Comparison of ENCODE assay signal across 8 cellular contexts in the genomic region with DNA sequence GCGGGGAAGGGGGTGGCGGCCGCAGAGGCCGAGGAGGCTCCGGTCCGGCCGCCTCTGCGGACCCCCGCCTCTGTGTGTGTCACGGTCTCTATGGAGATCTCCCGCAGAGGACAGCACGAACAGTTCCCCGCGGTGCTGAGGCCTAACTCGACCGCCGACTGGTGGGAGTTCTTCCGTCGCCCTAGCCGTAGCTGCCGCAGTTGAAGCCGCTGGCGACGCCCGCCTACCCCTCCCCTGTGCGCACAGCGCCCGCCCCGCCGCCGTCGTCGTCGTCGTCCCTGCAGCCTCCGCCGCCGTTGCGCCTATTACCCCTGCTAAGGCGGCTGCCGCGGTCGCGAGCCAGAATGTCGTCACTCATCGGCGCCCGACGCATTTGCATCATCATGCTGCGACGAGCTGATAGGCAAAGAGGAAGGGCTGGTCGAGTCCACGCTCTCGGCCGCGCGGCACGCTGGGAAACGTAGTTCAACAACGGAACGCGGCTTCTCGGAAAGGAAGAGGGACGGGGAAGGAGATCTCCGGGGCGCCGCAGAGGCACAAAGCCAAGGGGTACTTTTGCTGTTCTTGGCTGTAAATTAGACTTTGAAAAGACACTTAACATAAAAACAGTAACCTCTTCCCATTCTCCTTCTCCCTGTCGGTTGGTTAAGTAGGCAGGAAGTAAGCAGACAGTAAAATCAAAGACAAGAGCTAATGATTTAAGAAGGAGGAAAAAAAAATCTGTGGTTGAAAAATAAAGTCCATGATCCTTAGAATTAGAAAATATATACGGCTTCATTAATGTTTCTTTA. TPM values are rescaled to one million over a fixed set of nuclear protein-coding genes. Genes with fewer than 3 reads are reported as not detected.
A peak's percentile ranks its signal among the peaks of the same experiment; 100 is the strongest.
DNase-seq lines count a peak whose midpoint lies in the region; ATAC-seq, FAIRE-seq and TF ChIP-seq lines count a peak whose summit lies in the region.

Gene NUP153 (minus strand): TSS at position 346 of the 791 bp plus-strand sequence. CDS start 538 bp downstream, outside the sequence.

- peak; percentile 84 for FAIRE-seq in keratinocyte (lab: Jason Lieb, UNC)

- H3K4me1 ChIP-seq in keratinocyte (ENCODE audit: control insufficient read depth, extremely low read depth, insufficient read depth, low read length) = peaks cover 33% of the 10 kb centered on the region

- no peaks in the 10 kb centered on the region for H3K27me3 ChIP-seq in keratinocyte (ENCODE audit: control insufficient read depth, extremely low read depth, insufficient read depth, low read length)

- no peak for TF ChIP-seq CTCF in keratinocyte (optimal IDR thresholded peaks at IDR 0.05 in 1 of 3, IDR thresholded peaks at IDR 0.05 in 1 of 3, conservative IDR thresholded peaks at IDR 0.05 in 1 of 3; ENCODE audit: extremely low read depth in 1 of 3, insufficient read depth in 2 of 3, low read length in 3 of 3)

- peak within 1 kb of the TSS; percentile 87 for H3K27ac ChIP-seq in keratinocyte (ENCODE audit: control insufficient read depth, insufficient read depth, low read length)

- peak within 1 kb of the TSS; percentile 73 for H2AFZ ChIP-seq in keratinocyte (ENCODE audit: control insufficient read depth, low read length)

- ATAC-seq in HG03432 (IDR thresholded peaks at IDR 0.05; ENCODE audit: unreplicated experiment) = peak; percentile 66

- peaks cover 47% of the 10 kb centered on the region for H3K79me2 ChIP-seq in keratinocyte (ENCODE audit: control insufficient read depth, insufficient read depth, low read length)

- H3K4me2 ChIP-seq in keratinocyte (ENCODE audit: control insufficient read depth, extremely low read depth, insufficient read depth, low read depth, low read length) = peak within 1 kb of the TSS; percentile 91

- peak; percentile 89 for TF ChIP-seq POLR2A in GM19099 (IDR thresholded peaks at IDR 0.05; ENCODE audit: extremely low read depth, insufficient read length, low read depth)

- H4K20me1 ChIP-seq in keratinocyte (ENCODE audit: control insufficient read depth, extremely low read depth, insufficient read depth, low read length) = peaks cover 9% of the 10 kb centered on the region

- peak; percentile 96 for DNase-seq in AG20443 (ENCODE audit: low spot score)
- peak; percentile 89 for DNase-seq in NCI-H510A (lab: John Stamatoyannopoulos, UW)
- peak; percentile 100 for DNase-seq in activated CD4-positive, alpha-beta T cell treated with anti-CD3 and anti-CD28 coated beads for 1 hour
- DNase-seq in cerebellum (ENCODE audit: low spot score) = peak; percentile 97
- peak; percentile 77 for DNase-seq in keratinocyte (ENCODE audit: low read depth, low spot score)
- peak; percentile 98 to 100 for DNase-seq in stimulated activated CD4-positive, alpha-beta T cell treated with anti-CD3 and anti-CD28 coated beads, Interleukin-15, amount 100 ng/mL, for 1 hour (ENCODE audit: low read depth in 1 of 2, low spot score in 1 of 2)

- dilution Hi-C loops in keratinocyte (cut with MboI; ENCODE audit: extremely low pct_ligation_motif_present, low sequenced_read_pairs) = no loop called here

- H3K9ac ChIP-seq in keratinocyte (ENCODE audit: control insufficient read depth, extremely low read depth, insufficient read depth, low read length) = peak within 1 kb of the TSS; percentile 98

- no peaks in the 10 kb centered on the region for H3K9me1 ChIP-seq in keratinocyte (ENCODE audit: control insufficient read depth, extremely low read depth, insufficient read depth, low read length)

- no peaks in the 10 kb centered on the region for H3K36me3 ChIP-seq in keratinocyte (ENCODE audit: control insufficient read depth in 2 of 2, extremely low read depth in 1 of 2, insufficient read depth in 2 of 2, low read length in 2 of 2)

- peak within 1 kb of the TSS; percentile 81 to 95 (median 83) for H3K4me3 ChIP-seq in keratinocyte (ENCODE audit: control insufficient read depth in 2 of 3, extremely low read depth in 1 of 3, insufficient read depth in 2 of 3, low read depth in 1 of 3, low read length in 3 of 3)

- no peaks in the 10 kb centered on the region for H3K9me3 ChIP-seq in keratinocyte (ENCODE audit: control insufficient read depth, low read depth, low read length)

RNA-seq across cellular contexts. Expression of gene NUP153, which starts in this region (rescaled TPM):
- 47.4 TPM for total RNA-seq in cerebellum
- polyA plus RNA-seq in keratinocyte = 20.9 to 29.0 TPM (median 27.6 TPM) in 3 replicates
- 6.4 TPM for polyA plus RNA-seq in keratinocyte (2011; ENCODE audit: low read depth)
- 12.0 and 24.5 TPM in 2 replicates for polyA plus RNA-seq in keratinocyte (2011; cell fraction: cytosol; rRNA removed)
- 37.2 and 42.7 TPM in 2 replicates for polyA plus RNA-seq in keratinocyte (2011; cell fraction: nucleus; rRNA removed)
- 15.4 and 22.2 TPM in 2 replicates for polyA plus RNA-seq in keratinocyte (2012; ENCODE audit: low replicate concordance)
- polyA minus RNA-seq in keratinocyte = 22.5 to 46.2 TPM (median 32.9 TPM) in 3 replicates
- polyA minus RNA-seq in keratinocyte (2011; cell fraction: cytosol; rRNA and poly(A)+ RNA removed) = 18.8 TPM
- polyA minus RNA-seq in keratinocyte (2011; cell fraction: nucleus; rRNA and poly(A)+ RNA removed) = 34.7 and 54.9 TPM in 2 replicates

Comparison
In these comparisons a context has a peak if more than half of its experiments do, and no peak if none do; other contexts are left out.
1. Peak in every context shown above with its lines: DNase-seq, ATAC-seq, H3K4me3 ChIP-seq and H3K27ac ChIP-seq.